15 cellular contexts compared by ENCODE assay signal in the genomic region with DNA sequence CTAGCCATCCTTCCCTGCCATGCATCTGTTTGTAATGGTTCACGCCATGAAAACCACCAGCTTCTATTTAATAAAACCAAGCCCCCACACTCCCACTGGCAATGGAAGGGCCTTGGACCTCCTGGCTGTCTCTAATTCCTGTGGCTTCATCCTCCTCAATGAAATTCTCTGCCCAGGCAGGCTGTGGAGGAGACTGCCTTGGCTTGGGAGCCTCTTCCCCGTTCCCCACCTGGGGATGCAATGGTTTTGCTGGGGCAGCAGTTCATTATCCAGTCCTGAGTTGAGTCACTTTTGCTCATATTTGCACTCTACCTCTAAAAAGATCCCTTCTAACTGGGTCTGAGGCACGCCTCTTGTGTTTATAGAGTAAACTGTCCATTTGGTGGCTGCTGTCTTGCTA.
DNase-seq lines count a peak whose midpoint lies in the region; ATAC-seq and TF ChIP-seq lines count a peak whose summit lies in the region.
"Had no signal": no experiment of that assay in that cellular context is flagged by ENCODE, and none has a peak within 500 bp of the region (broad histone marks: within the 10 kb centered on the region; RNA-seq: fewer than 3 reads in every experiment).

No MANE protein-coding gene starts in this region.

- WGBS in IMR-90 (ENCODE audit: extremely low coverage in 2 of 2, insufficient read length in 1 of 2), 2 experiments = 83% methylated on average over 1 of the region's 3 CpGs; no CpG with 5 or more reads in 1 of the 2 experiments
- 67 to 83% methylated on average over 3 of the region's 3 CpGs for WGBS in upper lobe of left lung, 2 donors

- POLR2A ChIA-PET in IMR-90 (lab: Charles Lee; ENCODE audit: unreplicated experiment) = no interaction called here

- no peak overlapping the region for H3K18ac ChIP-seq in IMR-90 (ENCODE audit: low read depth, low read length)

- peaks cover 0 to 9% of the 10 kb centered on the region in 2 experiments; a peak in 1 of 4 replicates for H3K79me1 ChIP-seq in IMR-90 (ENCODE audit: low read depth in 1 of 2, low read length in 2 of 2)

- no peak for TF ChIP-seq CTCF in IMR-90 (conservative IDR thresholded peaks at IDR 0.05; ENCODE audit: low read depth, low read length)
- no peak for TF ChIP-seq CTCF in omental fat pad (IDR thresholded peaks at IDR 0.05)
- no peak for TF ChIP-seq CTCF in upper lobe of left lung (IDR thresholded peaks at IDR 0.05)

- H3K36me3 ChIP-seq in IMR-90 (ENCODE audit: control insufficient read depth, insufficient read depth, low read length) = no peaks in the 10 kb centered on the region
- no peaks in the 10 kb centered on the region for H3K36me3 ChIP-seq in upper lobe of left lung
- H3K36me3 ChIP-seq: HAP-1 had no signal

- intact Hi-C loops in IMR-90 (cut with micrococcal nuclease) = no loop called here

- H3K9ac ChIP-seq in IMR-90 (ENCODE audit: low read depth, low read length) = no peak overlapping the region

- H4K91ac ChIP-seq in IMR-90 (ENCODE audit: insufficient read depth, low read depth, low read length) = peak overlapping the region; percentile 22

- no peak overlapping the region for H4K8ac ChIP-seq in IMR-90 (ENCODE audit: low read depth in 2 of 2, low read length in 2 of 2)

- H3K56ac ChIP-seq in IMR-90 (ENCODE audit: extremely low read depth, insufficient read depth, low read length) = no peak overlapping the region

- H2AK5ac ChIP-seq in IMR-90 (ENCODE audit: low read depth, low read length) = peak overlapping the region; percentile 18; the same call in 1 of the 2 replicates

- H3K4me2 ChIP-seq in IMR-90 (ENCODE audit: low read depth, low read length) = no peak overlapping the region
- H3K4me2 ChIP-seq: PC-9 had no signal

- H3K9me1 ChIP-seq in IMR-90 (ENCODE audit: insufficient read depth, low read length) = peaks cover 24% of the 10 kb centered on the region

- TF ChIP-seq POLR2A in IMR-90 (IDR thresholded peaks at IDR 0.05; ENCODE audit: low read depth, low read length) (no peak), upper lobe of left lung (IDR thresholded peaks at IDR 0.05) (no peak)

- H2BK20ac ChIP-seq in IMR-90 (ENCODE audit: low read depth, low read length) = peak overlapping the region; percentile 38; the same call in 1 of the 2 replicates

- H3K27me3 ChIP-seq in IMR-90 (ENCODE audit: control insufficient read depth, insufficient read depth, low read length) (no peaks in the 10 kb centered on the region), upper lobe of left lung (no peaks in the 10 kb centered on the region)

- H3K9me3 ChIP-seq in IMR-90 (ENCODE audit: control insufficient read depth, insufficient read depth, low read length) (no peaks in the 10 kb centered on the region), upper lobe of left lung (no peaks in the 10 kb centered on the region)
- H3K9me3 ChIP-seq: HAP-1 had no signal

- no TSS peak for BruUV-seq in IMR-90 (replicated peaks; lab: Mats Ljungman, UMichigan)

- no peak overlapping the region for H3K4me3 ChIP-seq in IMR-90 (ENCODE audit: insufficient read depth, low read depth, low read length)
- no peak overlapping the region for H3K4me3 ChIP-seq in upper lobe of left lung
- H3K4me3 ChIP-seq: HAP-1, PC-9 had no signal

- H2BK15ac ChIP-seq in IMR-90 (ENCODE audit: low read depth, low read length) = peak overlapping the region; percentile 51; the same call in 1 of the 3 replicates

- dilution Hi-C loops in IMR-90 (cut with HindIII; ENCODE audit: low sequenced_read_pairs, unreplicated experiment) = no loop called here

- no peaks in the 10 kb centered on the region for H4K20me1 ChIP-seq in IMR-90 (ENCODE audit: insufficient read depth, low read length)

- CTCF ChIA-PET in IMR-90 (lab: Yijun Ruan, JAX) = interaction anchor here (0.7 to 1.5 kb wide), 2 partner anchors 18 kb away, joined by 3 to 4 read pairs; no protein-coding TSS in a partner anchor

- H3K27ac ChIP-seq in IMR-90 (ENCODE audit: insufficient read depth, low read length) (no peak overlapping the region), upper lobe of left lung (no peak overlapping the region)
- H3K27ac ChIP-seq: PC-9 had no signal

- H3K4me1 ChIP-seq in IMR-90 (ENCODE audit: control insufficient read depth, insufficient read depth, low read length) (peaks cover 19% of the 10 kb centered on the region), upper lobe of left lung (no peaks in the 10 kb centered on the region)
- H3K4me1 ChIP-seq: HAP-1 had no signal

- no peak overlapping the region for H2AFZ ChIP-seq in IMR-90 (replicated peaks; ENCODE audit: low read length, poor library complexity)
- H2AFZ ChIP-seq: PC-9 had no signal

- in situ Hi-C loops in IMR-90 (cut with MboI; ENCODE audit: low sequenced_read_pairs) = loop anchor here (10.0 to 25.0 kb wide), 3 partner anchors 169 to 1474 kb away; partner anchors contain the start of gene SNX19

- no peak overlapping the region; the same call in 1 of the 2 replicates for H3K14ac ChIP-seq in IMR-90 (replicated peaks; ENCODE audit: low read depth, low read length)

- no peak overlapping the region for H3K23ac ChIP-seq in IMR-90 (ENCODE audit: low read depth, low read length)

- H3K4ac ChIP-seq in IMR-90 (ENCODE audit: low read depth, low read length) = peak overlapping the region; percentile 17; the same call in 1 of the 2 replicates

- no peak overlapping the region for H2BK5ac ChIP-seq in IMR-90 (ENCODE audit: low read depth, low read length, poor library complexity, severe bottlenecking)

- TF ChIP-seq RAD21 in IMR-90 (IDR thresholded peaks at IDR 0.05; ENCODE audit: low read length) = no peak

- H2AK9ac ChIP-seq in IMR-90 (replicated peaks; ENCODE audit: low read depth, low read length, poor library complexity) = no peak overlapping the region

- no peak for TF ChIP-seq EP300 in upper lobe of left lung (IDR thresholded peaks at IDR 0.05)

- H4K5ac ChIP-seq in IMR-90 (ENCODE audit: low read depth, low read length) = no peak overlapping the region

- peak overlapping the region; percentile 14; the same call in 1 of the 2 replicates for H2BK120ac ChIP-seq in IMR-90 (ENCODE audit: low read depth, low read length)

- DNase-seq in IMR-90 (no peak), amniotic epithelial cell (ENCODE audit: low read depth) (peak; percentile 56), fibroblast of peridontal ligament (ENCODE audit: extremely low read depth) (peak; percentile 31), renal cortical epithelial cell (ENCODE audit: low read depth) (peak; percentile 78), DMS79 (lab: John Stamatoyannopoulos, UW) (no peak), omental fat pad (ENCODE audit: low spot score) (no peak), upper lobe of left lung (no peak)
- DNase-seq: C1 segment of cervical spinal cord, Kasumi-1, MV-4-11, NCI-H1417 treated with DMSO at 0.1 percent for 48 hours, NCI-H1930, NCI-H2171 treated with DMSO at 0.1 percent for 48 hours, PC-9 had no signal

- ATAC-seq in IMR-90 (ENCODE audit: low read depth) (no peak), omental fat pad (ENCODE audit: low FRiP score) (no peak), upper lobe of left lung (ENCODE audit: low FRiP score in 2 of 2) (no peak)

TF ChIP-seq in IMR-90, 13 proteins besides CTCF, POLR2A, EP300 and RAD21:
- TF ChIP-seq RCOR1 (IDR thresholded peaks at IDR 0.05; ENCODE audit: insufficient replicate concordance, low read length) (no peak), USF2 (IDR thresholded peaks at IDR 0.05; ENCODE audit: low read depth, low read length) (no peak), RFX5 (IDR thresholded peaks at IDR 0.05; ENCODE audit: low read depth, low read length) (no peak), MAFK (IDR thresholded peaks at IDR 0.05; ENCODE audit: low read depth, low read length) (no peak), MAZ (IDR thresholded peaks at IDR 0.05; ENCODE audit: borderline replicate concordance, low read depth, low read length) (no peak), SMC3 (IDR thresholded peaks at IDR 0.05; ENCODE audit: low read depth, low read length) (no peak), FOS (IDR thresholded peaks at IDR 0.05; ENCODE audit: low read depth, low read length) (no peak), MXI1 (IDR thresholded peaks at IDR 0.05; ENCODE audit: borderline replicate concordance, low read depth, low read length) (no peak), CEBPB (IDR thresholded peaks at IDR 0.05; ENCODE audit: low read depth, low read length) (no peak), ELK1 (IDR thresholded peaks at IDR 0.05; ENCODE audit: borderline replicate concordance, low read depth, low read length) (no peak), NFE2L2 (IDR thresholded peaks at IDR 0.05; ENCODE audit: low read depth, low read length) (no peak), BHLHE40 (IDR thresholded peaks at IDR 0.05; ENCODE audit: low read depth, low read length) (no peak), CHD1 (IDR thresholded peaks at IDR 0.05; ENCODE audit: low read depth, low read length) (no peak)

Comparison
In these comparisons a context has a peak if more than half of its experiments do, and no peak if none do; other contexts are left out.
1. DNase-seq: peak in amniotic epithelial cell (single experiment), fibroblast of peridontal ligament (single experiment) and renal cortical epithelial cell (single experiment); none in IMR-90 (single experiment), DMS79 (single experiment), omental fat pad (single experiment) and upper lobe of left lung (0 of 2).